Comparison of ENCODE assay signal across 23 cellular contexts in genomic region chr9:113298924-113299770, GRCh38. TPM values are rescaled to one million over a fixed set of nuclear protein-coding genes. Genes with fewer than 3 reads are reported as not detected.
DNase-seq lines count a peak whose midpoint lies in the region; ATAC-seq lines count a peak whose summit lies in the region.
"Had no signal": no experiment of that assay in that cellular context is flagged by ENCODE, and none has a peak within 500 bp of the region (broad histone marks: within the 10 kb centered on the region; RNA-seq: fewer than 3 reads in every experiment).

No MANE protein-coding gene starts in this region.

- no peak overlapping the region for H4K8ac ChIP-seq in neuronal stem cell (ENCODE audit: low read depth, low read length)

- DNase-seq in NCI-H526 (lab: John Stamatoyannopoulos, UW) (peak; percentile 11 to 25), NCI-H526 treated with DMSO at 0.1 percent for 48 hours (lab: John Stamatoyannopoulos, UW) (no peak), NCI-H2081 treated with DMSO at 0.1 percent for 48 hours (lab: John Stamatoyannopoulos, UW) (peak; percentile 52), NCI-H774 (lab: John Stamatoyannopoulos, UW) (peak; percentile 89), neuronal stem cell (ENCODE audit: low spot score) (no peak), T-helper 17 cell (no peak)
- no peak for DNase-seq in activated naive CD4-positive, alpha-beta T cell treated with anti-CD3 and anti-CD28 coated beads, Interleukin-2, amount 50 U/mL, for 72 hours (ENCODE audit: low spot score in 2 of 2)
- DNase-seq: 8988T; activated CD8-positive, alpha-beta T cell treated with anti-CD3 and anti-CD28 coated beads, Interleukin-2, amount 10 ng/mL, durations not matched to agents 7 days and 5 days; activated naive CD4-positive, alpha-beta T cell treated with anti-CD3 and anti-CD28 coated beads, Interleukin-2, amount 50 U/mL, for 16 hours; activated T-cell treated with anti-CD3 and anti-CD28 coated beads, Interleukin-2, amount 50 U/mL, for 4 hours; effector memory CD4-positive, alpha-beta T cell; esophagus squamous epithelium; stimulated activated naive CD4-positive, alpha-beta T cell; T-cell had no signal

- no peak overlapping the region for H3K18ac ChIP-seq in neuronal stem cell (ENCODE audit: low read length)

- H3K4me3 Mint-ChIP-seq in T-helper 17 cell: no peak overlapping the region
- H3K4me3 Mint-ChIP-seq: activated CD8-positive, alpha-beta T cell treated with anti-CD3 and anti-CD28 coated beads, Interleukin-2, amount 10 ng/mL, durations not matched to agents 7 days and 5 days; activated T-cell treated with anti-CD3 and anti-CD28 coated beads, Interleukin-2, amount 50 U/mL, for 4 hours; T-cell had no signal

- H3K9me3 Mint-ChIP-seq in activated naive CD4-positive, alpha-beta T cell treated with anti-CD3 and anti-CD28 coated beads, Interleukin-2, amount 50 U/mL, for 72 hours: no peaks in the 10 kb centered on the region
- H3K9me3 Mint-ChIP-seq: activated T-cell treated with anti-CD3 and anti-CD28 coated beads, Interleukin-2, amount 50 U/mL, for 4 hours; T-cell had no signal

- H3K23ac ChIP-seq in neuronal stem cell (ENCODE audit: low read depth, low read length, poor library complexity): peak overlapping the region; percentile 45

- H3K27me3 Mint-ChIP-seq in T-helper 17 cell: peaks cover 39% of the 10 kb centered on the region

- H2AFZ ChIP-seq in neuronal stem cell (ENCODE audit: low read length): no peak overlapping the region

- no peak overlapping the region for H3K4ac ChIP-seq in neuronal stem cell (ENCODE audit: low read length)

- no peak overlapping the region for H3K9ac ChIP-seq in neuronal stem cell (ENCODE audit: low read depth, low read length, poor library complexity)

- no peak overlapping the region for H3K14ac ChIP-seq in neuronal stem cell (ENCODE audit: low read length)

- no peak overlapping the region for H3K27ac Mint-ChIP-seq in T-helper 17 cell
- H3K27ac Mint-ChIP-seq in activated naive CD4-positive, alpha-beta T cell treated with anti-CD3 and anti-CD28 coated beads, Interleukin-2, amount 50 U/mL, for 72 hours: no peak overlapping the region
- H3K27ac Mint-ChIP-seq: activated CD8-positive, alpha-beta T cell treated with anti-CD3 and anti-CD28 coated beads, Interleukin-2, amount 10 ng/mL, durations not matched to agents 7 days and 5 days; T-cell had no signal

- H3K27me3 ChIP-seq in neuronal stem cell (ENCODE audit: control insufficient read depth in 3 of 3, insufficient read depth in 3 of 3, low read depth in 1 of 3, low read length in 3 of 3): no peaks in the 10 kb centered on the region
- H3K27me3 ChIP-seq: BE2C, right atrium auricular region, transverse colon had no signal

- H3K27ac ChIP-seq in neuronal stem cell (replicated peaks; ENCODE audit: low read length): no peak overlapping the region
- H3K27ac ChIP-seq: esophagus squamous epithelium, right atrium auricular region, transverse colon, VCaP had no signal

- H3K36me3 ChIP-seq in neuronal stem cell (replicated peaks in 1 of 2; ENCODE audit: control insufficient read depth in 2 of 2, insufficient read depth in 2 of 2, low read length in 2 of 2): peaks cover 0 to 2% of the 10 kb centered on the region in 2 donors
- H3K36me3 ChIP-seq: BE2C, esophagus squamous epithelium, right atrium auricular region, transverse colon had no signal

- H3K4me1 ChIP-seq in neuronal stem cell (ENCODE audit: control insufficient read depth in 2 of 2, insufficient read depth in 1 of 2, low read depth in 1 of 2, low read length in 2 of 2): peaks cover 2 to 3% of the 10 kb centered on the region in 2 donors
- H3K4me1 ChIP-seq: BE2C, right atrium auricular region had no signal

- H2BK120ac ChIP-seq in neuronal stem cell (ENCODE audit: low read depth, low read length): no peak overlapping the region

- no peak overlapping the region for H2BK12ac ChIP-seq in neuronal stem cell (ENCODE audit: low read length)

- no CpG with 5 or more reads among the region's 15 CpGs for WGBS in neuronal stem cell (ENCODE audit: extremely low coverage in 2 of 2, insufficient read length in 2 of 2, insufficient replicate concordance in 1 of 2), 2 donors

- H3K4me3 ChIP-seq in neuronal stem cell (ENCODE audit: low read length in 2 of 2): no peak overlapping the region
- H3K4me3 ChIP-seq: esophagus squamous epithelium, right atrium auricular region had no signal

- no peak overlapping the region for H2BK15ac ChIP-seq in neuronal stem cell (ENCODE audit: low read length)

- H3K36me3 Mint-ChIP-seq in T-helper 17 cell (ENCODE audit: low read depth): peaks cover 2% of the 10 kb centered on the region
- no peaks in the 10 kb centered on the region for H3K36me3 Mint-ChIP-seq in activated naive CD4-positive, alpha-beta T cell treated with anti-CD3 and anti-CD28 coated beads, Interleukin-2, amount 50 U/mL, for 72 hours
- H3K36me3 Mint-ChIP-seq: T-cell had no signal

- peak overlapping the region; percentile 18 for H2AK5ac ChIP-seq in neuronal stem cell (ENCODE audit: low read depth, low read length)

- no peak for ATAC-seq in T-helper 17 cell
- ATAC-seq in GM21717 (IDR thresholded peaks at IDR 0.05; ENCODE audit: unreplicated experiment): no peak
- no peak for ATAC-seq in activated naive CD4-positive, alpha-beta T cell treated with anti-CD3 and anti-CD28 coated beads, Interleukin-2, amount 50 U/mL, for 72 hours
- ATAC-seq: activated CD8-positive, alpha-beta T cell treated with anti-CD3 and anti-CD28 coated beads, Interleukin-2, amount 10 ng/mL, durations not matched to agents 7 days and 5 days; activated T-cell treated with anti-CD3 and anti-CD28 coated beads, Interleukin-2, amount 50 U/mL, for 4 hours; T-cell had no signal

- no peaks in the 10 kb centered on the region for H3K79me1 ChIP-seq in neuronal stem cell (ENCODE audit: low read depth, low read length)

- H2BK5ac ChIP-seq in neuronal stem cell (ENCODE audit: low read length): peak overlapping the region; percentile 19

- H3K4me2 ChIP-seq in neuronal stem cell (ENCODE audit: insufficient read depth, low read length, poor library complexity, severe bottlenecking): no peak overlapping the region

- H3K9me3 ChIP-seq in neuronal stem cell (replicated peaks in 1 of 2; ENCODE audit: control insufficient read depth in 2 of 2, insufficient read depth in 1 of 2, low read depth in 1 of 2, low read length in 2 of 2) (no peaks in the 10 kb centered on the region), T-helper 17 cell (ENCODE audit: control insufficient read depth, low read length, poor library complexity, severe bottlenecking) (no peaks in the 10 kb centered on the region)
- H3K9me3 ChIP-seq: BE2C, esophagus squamous epithelium, right atrium auricular region, transverse colon had no signal

- H4K91ac ChIP-seq in neuronal stem cell (ENCODE audit: low read depth, low read length, poor library complexity): no peak overlapping the region

- H3K4me1 Mint-ChIP-seq in T-helper 17 cell: peaks cover 5% of the 10 kb centered on the region
- H3K4me1 Mint-ChIP-seq: T-cell had no signal

RNA-seq across cellular contexts. Expression of gene RNF183, which starts 4.0 kb away (rescaled TPM):
- 0.13 TPM for polyA plus RNA-seq in neuronal stem cell (2013, experiment 1 of 2)
- polyA plus RNA-seq in neuronal stem cell (2013, experiment 2 of 2): 0.25 TPM
- not detected for total RNA-seq in T-helper 17 cell
- under 1 TPM in 1 of 2 donors, not detected in 1; 0.29 TPM for total RNA-seq in activated naive CD4-positive, alpha-beta T cell treated with anti-CD3 and anti-CD28 coated beads, Interleukin-2, amount 50 U/mL, for 72 hours
- total RNA-seq: activated CD8-positive, alpha-beta T cell treated with anti-CD3 and anti-CD28 coated beads, Interleukin-2, amount 10 ng/mL, durations not matched to agents 7 days and 5 days; astrocyte; cerebellum; liver; right atrium auricular region had no signal

RNA-seq across cellular contexts. Expression of gene PRPF4, which starts 23.7 kb away (rescaled TPM):
- polyA plus RNA-seq in neuronal stem cell (2013, experiment 1 of 2): 23.7 TPM
- polyA plus RNA-seq in neuronal stem cell (2013, experiment 2 of 2): 23.9 TPM
- 10 to 100 TPM; 17.0 to 17.8 TPM for total RNA-seq in T-helper 17 cell
- 10 to 100 TPM; 45.2 to 50.3 TPM for total RNA-seq in activated naive CD4-positive, alpha-beta T cell treated with anti-CD3 and anti-CD28 coated beads, Interleukin-2, amount 50 U/mL, for 72 hours

RNA-seq across cellular contexts. Expression of gene CDC26, which starts 23.8 kb away (rescaled TPM):
- 52.3 TPM for polyA plus RNA-seq in neuronal stem cell (2013, experiment 1 of 2)
- polyA plus RNA-seq in neuronal stem cell (2013, experiment 2 of 2): 50.0 TPM
- total RNA-seq in T-helper 17 cell: 10 to 100 TPM; 20.2 to 22.8 TPM
- total RNA-seq in activated naive CD4-positive, alpha-beta T cell treated with anti-CD3 and anti-CD28 coated beads, Interleukin-2, amount 50 U/mL, for 72 hours: 10 to 100 TPM; 40.3 to 47.7 TPM

RNA-seq across cellular contexts. Expression of gene WDR31, which starts 40.9 kb away (rescaled TPM):
- polyA plus RNA-seq in neuronal stem cell (2013, experiment 1 of 2): 2.3 TPM
- polyA plus RNA-seq in neuronal stem cell (2013, experiment 2 of 2): 2.4 TPM
- under 1 TPM; 0.82 to 0.86 TPM for total RNA-seq in T-helper 17 cell
- total RNA-seq in activated naive CD4-positive, alpha-beta T cell treated with anti-CD3 and anti-CD28 coated beads, Interleukin-2, amount 50 U/mL, for 72 hours: 1 to 10 TPM in 1 of 2 donors, under 1 TPM in 1; 0.41 to 4.9 TPM

RNA-seq across cellular contexts. Expression of gene BSPRY, which starts 50.2 kb away (rescaled TPM):
- 0.01 TPM for polyA plus RNA-seq in neuronal stem cell (2013, experiment 1 of 2)
- polyA plus RNA-seq in neuronal stem cell (2013, experiment 2 of 2): 0.01 TPM
- under 1 TPM in 1 of 2 donors, not detected in 1; 0.32 TPM for total RNA-seq in T-helper 17 cell
- 10 to 100 TPM in 1 of 2 donors, 1 to 10 TPM in 1; 7.7 to 29.6 TPM for total RNA-seq in activated naive CD4-positive, alpha-beta T cell treated with anti-CD3 and anti-CD28 coated beads, Interleukin-2, amount 50 U/mL, for 72 hours

Comparison
In these comparisons a context has a peak if more than half of its experiments do, and no peak if none do; other contexts are left out.
1. DNase-seq: peak in NCI-H526 (2 of 2), NCI-H2081 treated with DMSO at 0.1 percent for 48 hours (single experiment) and NCI-H774 (single experiment); none in NCI-H526 treated with DMSO at 0.1 percent for 48 hours (single experiment), neuronal stem cell (single experiment), T-helper 17 cell (0 of 3) and activated naive CD4-positive, alpha-beta T cell treated with anti-CD3 and anti-CD28 coated beads, Interleukin-2, amount 50 U/mL, for 72 hours (0 of 2).